Comparison of ENCODE assay signal across 18 cellular contexts in genomic region chr15:31100738-31101137, GRCh38. TPM values are rescaled to one million over a fixed set of nuclear protein-coding genes. Genes with fewer than 3 reads are reported as not detected.
DNase-seq lines count a peak whose midpoint lies in the region; ATAC-seq, FAIRE-seq and TF ChIP-seq lines count a peak whose summit lies in the region.
"Had no signal": no experiment of that assay in that cellular context is flagged by ENCODE, and none has a peak within 500 bp of the region (broad histone marks: within the 10 kb centered on the region; RNA-seq: fewer than 3 reads in every experiment).

No MANE protein-coding gene starts in this region.

- peaks cover 18% of the 10 kb centered on the region for H3K4me1 Mint-ChIP-seq in nephron
- peaks cover 33% of the 10 kb centered on the region for H3K4me1 Mint-ChIP-seq in CD14-positive monocyte

- no peak overlapping the region for H3K4me3 ChIP-seq in kidney (ENCODE audit: low read length in 2 of 2)
- H3K4me3 ChIP-seq: BLaER1, GM12878, GM23338, SJSA1 had no signal

- no peak for TF ChIP-seq CTCF in GM20000 (IDR thresholded peaks at IDR 0.05; ENCODE audit: extremely low read depth, missing control alignments)
- no peak for TF ChIP-seq CTCF in nephron (IDR thresholded peaks at IDR 0.05; ENCODE audit: unreplicated experiment in 3 of 3)
- TF ChIP-seq CTCF in kidney (IDR thresholded peaks at IDR 0.05; ENCODE audit: borderline replicate concordance, extremely low read depth, insufficient read depth) = no peak
- TF ChIP-seq CTCF in CD14-positive monocyte (IDR thresholded peaks at IDR 0.05) = no peak

- ATAC-seq in activated naive CD4-positive, alpha-beta T cell treated with anti-CD3 and anti-CD28 coated beads, Interleukin-2, amount 50 U/mL, for 72 hours = no peak
- ATAC-seq: GM12878 had no signal

- FAIRE-seq in kidney (lab: Jason Lieb, UNC) = no peak
- FAIRE-seq: GM12878 had no signal

- peak; percentile 75 for DNase-seq in DMS53 (lab: John Stamatoyannopoulos, UW)
- peak; percentile 2 for DNase-seq in GM20000 (ENCODE audit: low spot score)
- no peak for DNase-seq in kidney
- DNase-seq in activated naive CD4-positive, alpha-beta T cell treated with anti-CD3 and anti-CD28 coated beads, Interleukin-2, amount 50 U/mL, for 72 hours (ENCODE audit: low spot score in 2 of 2) = no peak
- DNase-seq in CD14-positive monocyte (ENCODE audit: low spot score) = no peak
- no peak for DNase-seq in NCI-H524 (lab: John Stamatoyannopoulos, UW)
- DNase-seq: NCI-H2171; NK-92 treated with Interleukin-12 subunit alpha and Interleukin-12 subunit beta, amount 100 ng/mL, for 24 hours; OCI-M1 had no signal

- intact Hi-C loops in kidney (cut with DNase I) (no loop called here), CD14-positive monocyte (cut with micrococcal nuclease) (no loop called here)

- H3K4me3 Mint-ChIP-seq in nephron = no peak overlapping the region
- no peak overlapping the region for H3K4me3 Mint-ChIP-seq in CD14-positive monocyte
- H3K4me3 Mint-ChIP-seq: GM23338 had no signal

- no peaks in the 10 kb centered on the region for H3K36me3 ChIP-seq in kidney (ENCODE audit: control insufficient read depth in 1 of 2, insufficient read depth in 2 of 2, low read length in 2 of 2)
- H3K36me3 ChIP-seq: BLaER1, SJSA1 had no signal

- no peaks in the 10 kb centered on the region for H3K9me3 Mint-ChIP-seq in nephron
- no peaks in the 10 kb centered on the region for H3K9me3 Mint-ChIP-seq in activated naive CD4-positive, alpha-beta T cell treated with anti-CD3 and anti-CD28 coated beads, Interleukin-2, amount 50 U/mL, for 72 hours
- peaks cover 0 to 3% (median 0%) of the 10 kb centered on the region in 7 donors for H3K9me3 Mint-ChIP-seq in CD14-positive monocyte
- H3K9me3 Mint-ChIP-seq: GM23338 had no signal

- H3K9me3 ChIP-seq in kidney (ENCODE audit: control insufficient read depth in 1 of 2, low read length in 2 of 2) = no peaks in the 10 kb centered on the region
- H3K9me3 ChIP-seq: BLaER1, SJSA1 had no signal

- H3K9ac ChIP-seq in kidney (ENCODE audit: low read length in 2 of 2) = no peak overlapping the region
- H3K9ac ChIP-seq: BLaER1 had no signal

- H3K36me3 Mint-ChIP-seq in nephron (ENCODE audit: low read depth) (no peaks in the 10 kb centered on the region), CD14-positive monocyte (no peaks in the 10 kb centered on the region)
- no peaks in the 10 kb centered on the region for H3K36me3 Mint-ChIP-seq in activated naive CD4-positive, alpha-beta T cell treated with anti-CD3 and anti-CD28 coated beads, Interleukin-2, amount 50 U/mL, for 72 hours

- H3K27ac ChIP-seq in cingulate gyrus (ENCODE audit: low read depth, low read length) (peak overlapping the region; percentile 5), kidney (ENCODE audit: low read depth in 2 of 2, low read length in 2 of 2) (peak overlapping the region in 1 of 2 donors; percentile 32)
- H3K27ac ChIP-seq: BLaER1, SJSA1 had no signal

- H3K27ac Mint-ChIP-seq in nephron (peak overlapping the region in 2 of 3 experiments; percentile 28 to 70), CD14-positive monocyte (no peak overlapping the region)
- no peak overlapping the region for H3K27ac Mint-ChIP-seq in activated naive CD4-positive, alpha-beta T cell treated with anti-CD3 and anti-CD28 coated beads, Interleukin-2, amount 50 U/mL, for 72 hours
- H3K27ac Mint-ChIP-seq: GM23338 had no signal

- peaks cover 6 to 23% of the 10 kb centered on the region in 2 donors for H3K4me1 ChIP-seq in kidney (ENCODE audit: control insufficient read depth in 1 of 2, insufficient read depth in 1 of 2, low read depth in 1 of 2, low read length in 2 of 2)
- H3K4me1 ChIP-seq: BLaER1 had no signal

- H3K27me3 Mint-ChIP-seq in nephron (ENCODE audit: low read depth) = no peaks in the 10 kb centered on the region
- peaks cover 0 to 1% (median 1%) of the 10 kb centered on the region in 3 donors for H3K27me3 Mint-ChIP-seq in CD14-positive monocyte (ENCODE audit: low read depth in 3 of 3)

RNA-seq across cellular contexts. Expression of gene TRPM1, which starts 0.8 kb away (rescaled TPM):
- not detected for total RNA-seq in kidney
- polyA plus RNA-seq in kidney (ENCODE audit: insufficient read depth, low read depth, low replicate concordance) = 1.3 TPM
- not detected for total RNA-seq in activated naive CD4-positive, alpha-beta T cell treated with anti-CD3 and anti-CD28 coated beads, Interleukin-2, amount 50 U/mL, for 72 hours
- polyA plus RNA-seq in CD14-positive monocyte = under 1 TPM in 1 of 2 donors, not detected in 1; 0.04 TPM
- total RNA-seq: GM23338, HT1080, NCI-H460 had no signal
- polyA plus RNA-seq: AG04450 had no signal

Comparison
In these comparisons a context has a peak if more than half of its experiments do, and no peak if none do; other contexts are left out.
1. DNase-seq: peak in DMS53 (single experiment) and GM20000 (single experiment); none in kidney (single experiment), activated naive CD4-positive, alpha-beta T cell treated with anti-CD3 and anti-CD28 coated beads, Interleukin-2, amount 50 U/mL, for 72 hours (0 of 2), CD14-positive monocyte (single experiment) and NCI-H524 (0 of 2).
2. H3K27ac Mint-ChIP-seq: peak in nephron (2 of 3); none in activated naive CD4-positive, alpha-beta T cell treated with anti-CD3 and anti-CD28 coated beads, Interleukin-2, amount 50 U/mL, for 72 hours (0 of 2) and CD14-positive monocyte (0 of 7).